Comparison of ENCODE assay signal across 9 cellular contexts in genomic region chr7:98534493-98534892, GRCh38.
"Had no signal": no experiment of that assay in that cellular context is flagged by ENCODE, and none has a peak within 500 bp of the region (broad histone marks: within the 10 kb centered on the region; RNA-seq: fewer than 3 reads in every experiment).

No MANE protein-coding gene starts in this region.

- H3K4me1 Mint-ChIP-seq: IgD-negative memory B cell had no signal

- H2AFZ ChIP-seq: GM23248 had no signal

- H3K9me3 ChIP-seq: HAP-1 had no signal

- H3K9ac ChIP-seq: GM23248 had no signal

- H3K4me1 ChIP-seq: HAP-1 had no signal

- H3K36me3 ChIP-seq: HAP-1 had no signal

- ATAC-seq: HCT116, K562 had no signal

- DNase-seq: GM23248, GOT3, H7, KG1 had no signal

- H3K4me3 ChIP-seq: GM23248, HAP-1, K562 had no signal

- H3K36me3 Mint-ChIP-seq: IgD-negative memory B cell had no signal

- H3K27ac ChIP-seq: GM23248, HL-60 had no signal

- FAIRE-seq: K562 had no signal
